8 cellular contexts compared by ENCODE assay signal in the genomic region with DNA sequence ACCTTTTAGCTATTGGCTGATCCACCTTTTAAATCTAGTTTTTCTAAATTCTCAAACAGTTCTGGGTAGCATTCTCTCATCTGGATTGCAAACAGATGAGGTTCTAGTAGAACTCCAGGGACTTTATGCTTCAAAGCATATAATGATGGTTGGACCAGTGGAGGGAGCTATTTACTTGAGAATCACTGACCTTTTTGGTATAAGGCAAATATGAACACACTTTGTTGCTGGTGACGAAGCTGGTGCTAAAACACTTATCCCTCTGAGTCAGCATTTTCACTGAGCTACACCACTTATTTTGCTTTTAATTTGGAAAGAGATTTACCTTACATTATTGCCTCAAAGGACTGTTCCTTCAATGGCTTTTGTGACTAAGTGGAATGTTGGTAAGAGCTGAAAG. TPM values are rescaled to one million over a fixed set of nuclear protein-coding genes. Genes with fewer than 3 reads are reported as not detected.
DNase-seq lines count a peak whose midpoint lies in the region; TF ChIP-seq lines count a peak whose summit lies in the region.

No MANE protein-coding gene starts in this region.

- H3K4me1 Mint-ChIP-seq in endothelial cell (ENCODE audit: unreplicated experiment), result no peaks in the 10 kb centered on the region

- H3K4me3 ChIP-seq in retinal pigment epithelial cell (ENCODE audit: low read length), result no peak overlapping the region

- H3K9me3 Mint-ChIP-seq in endothelial cell (ENCODE audit: unreplicated experiment), result no peaks in the 10 kb centered on the region

- H3K27me3 Mint-ChIP-seq in endothelial cell (ENCODE audit: unreplicated experiment), result no peaks in the 10 kb centered on the region

- H3K27ac ChIP-seq in caudate nucleus (ENCODE audit: low read depth, low read length), result no peak overlapping the region

- TF ChIP-seq CTCF in endothelial cell (IDR thresholded peaks at IDR 0.05; ENCODE audit: unreplicated experiment), result no peak
- TF ChIP-seq CTCF in retinal pigment epithelial cell (conservative IDR thresholded peaks at IDR 0.05; ENCODE audit: low read depth, low read length), result peak; percentile 47

- DNase-seq in NCI-H1436 (lab: John Stamatoyannopoulos, UW) (peak; percentile 29), NCI-H1436 treated with DMSO at 0.1 percent for 48 hours (lab: John Stamatoyannopoulos, UW) (no peak), NCI-H526 (lab: John Stamatoyannopoulos, UW) (peak; percentile 10 to 39), endothelial cell (ENCODE audit: low spot score) (peak; percentile 22), retinal pigment epithelial cell (ENCODE audit: low read depth) (no peak), nucleus accumbens (lab: John Stamatoyannopoulos, UW) (no peak), caudate nucleus (lab: John Stamatoyannopoulos, UW) (no peak)
- no peak for DNase-seq in activated effector memory CD4-positive, alpha-beta T cell treated with anti-CD3 and anti-CD28 coated beads, Interleukin-2, amount 50 U/mL, for 16 hours

- H3K27ac Mint-ChIP-seq in endothelial cell (ENCODE audit: unreplicated experiment), result no peak overlapping the region

- no peaks in the 10 kb centered on the region for H3K36me3 Mint-ChIP-seq in endothelial cell (ENCODE audit: low read depth, unreplicated experiment)

- H3K4me3 Mint-ChIP-seq in endothelial cell (ENCODE audit: unreplicated experiment), result no peak overlapping the region

RNA-seq across cellular contexts. Expression of a gene that starts 58.6 kb away (rescaled TPM):
- not detected for total RNA-seq in endothelial cell (ENCODE audit: unreplicated experiment)

Comparison
In these comparisons a context has a peak if more than half of its experiments do, and no peak if none do; other contexts are left out.
1. DNase-seq: peak in NCI-H1436 (single experiment), NCI-H526 (2 of 2) and endothelial cell (single experiment); none in NCI-H1436 treated with DMSO at 0.1 percent for 48 hours (single experiment), retinal pigment epithelial cell (single experiment), nucleus accumbens (0 of 56), caudate nucleus (0 of 61) and activated effector memory CD4-positive, alpha-beta T cell treated with anti-CD3 and anti-CD28 coated beads, Interleukin-2, amount 50 U/mL, for 16 hours (single experiment).